In genomic region chr1:246987083-246987690, GRCh38 we compare ENCODE assay signal across 1 cellular context.
A peak's percentile ranks its signal among the peaks of the same experiment; 100 is the strongest.
TF ChIP-seq lines count a peak whose summit lies in the region.

No MANE protein-coding gene starts in this region.

TF ChIP-seq in HepG2, 621 proteins besides CTCF, POLR2A, EP300 and RAD21:
- TF ChIP-seq GMEB2 (CRISPR knock-in tag; IDR thresholded peaks at IDR 0.05; ENCODE audit: low read depth) = no peak
- TF ChIP-seq ZNF136 (CRISPR knock-in tag; IDR thresholded peaks at IDR 0.05; ENCODE audit: low read depth) = no peak
- TF ChIP-seq PATZ1 (CRISPR knock-in tag; IDR thresholded peaks at IDR 0.05) = no peak
- TF ChIP-seq ZNF274 (CRISPR knock-in tag; IDR thresholded peaks at IDR 0.05) = peak; percentile 100; the same call in 1 of the 2 replicates
- TF ChIP-seq ZNF280D (CRISPR knock-in tag; IDR thresholded peaks at IDR 0.05) = 0 out of 2 replicates have a peak, but pooled peaks have one; percentile 45
- no peak for TF ChIP-seq ZNF317 (CRISPR knock-in tag; IDR thresholded peaks at IDR 0.05)
- TF ChIP-seq MXD4 (CRISPR knock-in tag; IDR thresholded peaks at IDR 0.05) = no peak
- no peak for TF ChIP-seq NFRKB (IDR thresholded peaks at IDR 0.05)
- TF ChIP-seq HOXA9 (CRISPR knock-in tag; IDR thresholded peaks at IDR 0.05; ENCODE audit: borderline replicate concordance) = no peak
- TF ChIP-seq TGIF2 (CRISPR knock-in tag; IDR thresholded peaks at IDR 0.05) = no peak
- TF ChIP-seq ZNF430 (CRISPR knock-in tag; IDR thresholded peaks at IDR 0.05) = no peak
- no peak for TF ChIP-seq TBL1XR1 (IDR thresholded peaks at IDR 0.05; ENCODE audit: borderline replicate concordance, low read length, partially characterized antibody)
- no peak for TF ChIP-seq THAP8 (CRISPR knock-in tag; IDR thresholded peaks at IDR 0.05; ENCODE audit: borderline replicate concordance)
- TF ChIP-seq ZNF790 (CRISPR knock-in tag; IDR thresholded peaks at IDR 0.05; ENCODE audit: borderline replicate concordance) = no peak
- TF ChIP-seq TRIM24 (CRISPR knock-in tag; IDR thresholded peaks at IDR 0.05) = no peak
- no peak for TF ChIP-seq SCMH1 (CRISPR knock-in tag; IDR thresholded peaks at IDR 0.05; ENCODE audit: borderline replicate concordance)
